Comparison of ENCODE assay signal across 8 cellular contexts in the genomic region with DNA sequence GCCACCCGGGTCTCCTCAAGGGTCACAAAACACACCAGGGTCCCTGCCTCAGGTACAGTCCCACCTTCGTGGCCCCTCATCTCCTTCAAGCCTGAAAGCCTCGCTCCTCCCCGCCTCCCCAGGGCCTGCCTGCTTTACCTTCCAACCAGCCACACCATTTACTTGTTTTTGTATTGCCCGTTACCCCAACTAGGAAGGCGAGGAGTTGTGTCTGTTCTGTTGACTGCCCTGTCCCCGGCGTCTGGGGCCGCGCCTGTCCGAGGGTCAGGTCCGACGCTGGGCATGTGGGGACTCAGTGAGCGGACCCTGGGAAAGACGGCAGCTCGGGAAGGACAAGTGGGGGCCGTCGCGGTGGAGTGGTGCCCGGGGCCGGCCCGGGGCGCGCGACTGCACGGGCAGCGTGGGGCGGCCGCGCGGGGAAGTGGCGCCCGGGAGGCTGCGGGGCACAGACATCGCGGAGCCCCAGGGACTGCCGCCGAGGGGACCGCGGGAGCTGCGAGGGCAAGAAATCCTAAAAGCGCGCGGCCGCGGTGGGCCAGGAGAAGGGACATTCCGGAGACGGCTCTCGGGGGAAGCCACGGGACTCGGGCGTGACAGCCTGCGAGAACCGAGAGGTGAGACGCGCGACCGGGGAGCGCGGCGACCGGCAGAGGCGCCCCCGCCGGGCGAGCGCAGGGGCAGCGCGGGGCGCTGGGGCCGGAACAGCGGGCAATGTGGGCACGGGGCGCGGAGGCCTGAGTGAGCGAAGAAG. TPM values are rescaled to one million over a fixed set of nuclear protein-coding genes. Genes with fewer than 3 reads are reported as not detected.
DNase-seq lines count a peak whose midpoint lies in the region; ATAC-seq and TF ChIP-seq lines count a peak whose summit lies in the region.

No MANE protein-coding gene starts in this region.

- H3K4me3 Mint-ChIP-seq in activated CD8-positive, alpha-beta T cell treated with anti-CD3 and anti-CD28 coated beads for 36 hours, result peak overlapping the region; percentile 65

- no peaks in the 10 kb centered on the region for H3K9me3 Mint-ChIP-seq in activated CD8-positive, alpha-beta T cell treated with anti-CD3 and anti-CD28 coated beads for 36 hours

- H3K27me3 Mint-ChIP-seq in activated CD8-positive, alpha-beta T cell treated with anti-CD3 and anti-CD28 coated beads for 36 hours, result peaks cover 47% of the 10 kb centered on the region

- H3K4me2 ChIP-seq in parathyroid adenoma (ENCODE audit: low read length), result peak overlapping the region; percentile 81

- CTCF ChIA-PET in activated CD8-positive, alpha-beta T cell treated with anti-CD3 and anti-CD28 coated beads for 36 hours (lab: Charles Lee), result interaction anchor here (0.9 to 1.4 kb wide), 2 partner anchors 34 to 137 kb away, joined by 3 to 4 read pairs; no protein-coding TSS in a partner anchor

- peaks cover 2% of the 10 kb centered on the region for H3K4me1 Mint-ChIP-seq in activated CD8-positive, alpha-beta T cell treated with anti-CD3 and anti-CD28 coated beads for 36 hours (ENCODE audit: low read depth)

- H3K27ac Mint-ChIP-seq in activated CD8-positive, alpha-beta T cell treated with anti-CD3 and anti-CD28 coated beads for 36 hours, result no peak overlapping the region

- H3K4me1 ChIP-seq in parathyroid adenoma, result no peaks in the 10 kb centered on the region

- H3K27me3 ChIP-seq in parathyroid adenoma (ENCODE audit: control insufficient read depth, insufficient read depth, low read length), result no peaks in the 10 kb centered on the region

- H3K9me3 ChIP-seq in parathyroid adenoma (ENCODE audit: control insufficient read depth, low read length), result no peaks in the 10 kb centered on the region

- TF ChIP-seq CTCF in LNCAP (IDR thresholded peaks at IDR 0.05), result peak; percentile 26; the same call in 1 of the 2 replicates
- no peak for TF ChIP-seq CTCF in activated CD8-positive, alpha-beta T cell treated with anti-CD3 and anti-CD28 coated beads for 36 hours (IDR thresholded peaks at IDR 0.05)
- no peak for TF ChIP-seq CTCF in foreskin fibroblast (IDR thresholded peaks at IDR 0.05; ENCODE audit: low read depth, low read length)
- TF ChIP-seq CTCF in parathyroid adenoma (IDR thresholded peaks at IDR 0.05), result peak; percentile 17

- H2AFZ ChIP-seq in parathyroid adenoma, result peak overlapping the region; percentile 85

- POLR2A ChIA-PET in activated CD8-positive, alpha-beta T cell treated with anti-CD3 and anti-CD28 coated beads for 36 hours (lab: Charles Lee), result no interaction called here

- peak overlapping the region; percentile 54 for H3K27ac ChIP-seq in parathyroid adenoma

- peak; percentile 39 for ATAC-seq in GM21619 (IDR thresholded peaks at IDR 0.05; ENCODE audit: unreplicated experiment)
- peak; percentile 48 for ATAC-seq in activated CD8-positive, alpha-beta T cell treated with anti-CD3 and anti-CD28 coated beads for 36 hours

- H3K4me3 ChIP-seq in foreskin fibroblast (ENCODE audit: low read depth in 1 of 2, low read length in 2 of 2), result peak overlapping the region; percentile 47 to 56
- H3K4me3 ChIP-seq in parathyroid adenoma (ENCODE audit: low read depth, low read length), result peak overlapping the region; percentile 40

- no peaks in the 10 kb centered on the region for H3K36me3 Mint-ChIP-seq in activated CD8-positive, alpha-beta T cell treated with anti-CD3 and anti-CD28 coated beads for 36 hours (ENCODE audit: low read depth)

- DNase-seq in NCI-H1694 treated with DMSO at 0.1 percent for 48 hours (lab: John Stamatoyannopoulos, UW) (peak; percentile 62), NCI-H1694 (lab: John Stamatoyannopoulos, UW) (no peak), foreskin fibroblast (peak in 1 of 2 donors; percentile 64), DMS79 treated with DMSO at 0.1 percent for 48 hours (lab: John Stamatoyannopoulos, UW) (no peak)
- DNase-seq in activated CD8-positive, alpha-beta T cell treated with anti-CD3 and anti-CD28 coated beads for 36 hours, result peak; percentile 52

- H3K79me2 ChIP-seq in parathyroid adenoma, result peaks cover 5% of the 10 kb centered on the region

- no peaks in the 10 kb centered on the region for H3K36me3 ChIP-seq in parathyroid adenoma (ENCODE audit: control insufficient read depth, insufficient read depth, low read length)

- H3K9ac ChIP-seq in parathyroid adenoma, result no peak overlapping the region

- intact Hi-C loops in activated CD8-positive, alpha-beta T cell treated with anti-CD3 and anti-CD28 coated beads for 36 hours (cut with micrococcal nuclease), result no loop called here

RNA-seq across cellular contexts. Expression of a gene that starts 0.8 kb away (rescaled TPM):
- under 1 TPM; 0.20 to 0.25 TPM for total RNA-seq in activated CD8-positive, alpha-beta T cell treated with anti-CD3 and anti-CD28 coated beads for 36 hours

Comparison
In these comparisons a context has a peak if more than half of its experiments do, and no peak if none do; other contexts are left out.
1. DNase-seq: peak in NCI-H1694 treated with DMSO at 0.1 percent for 48 hours (single experiment) and activated CD8-positive, alpha-beta T cell treated with anti-CD3 and anti-CD28 coated beads for 36 hours (single experiment); none in NCI-H1694 (single experiment) and DMS79 treated with DMSO at 0.1 percent for 48 hours (single experiment).
2. CTCF ChIP-seq: peak in LNCAP (single experiment) and parathyroid adenoma (single experiment); none in activated CD8-positive, alpha-beta T cell treated with anti-CD3 and anti-CD28 coated beads for 36 hours (single experiment) and foreskin fibroblast (single experiment).